1 cellular context compared by ENCODE assay signal in genomic region chr1:159712080-159712479, GRCh38.
A peak's percentile ranks its signal among the peaks of the same experiment; 100 is the strongest.
TF ChIP-seq lines count a peak whose summit lies in the region.

No MANE protein-coding gene starts in this region.

TF ChIP-seq in HepG2, 621 proteins besides CTCF, POLR2A, EP300 and RAD21:
- peak; percentile 45; the same call in 1 of the 2 replicates for TF ChIP-seq HNF4A (CRISPR knock-in tag; IDR thresholded peaks at IDR 0.05)
- TF ChIP-seq ZMAT5 (CRISPR knock-in tag; IDR thresholded peaks at IDR 0.05; ENCODE audit: borderline replicate concordance, low read depth) = no peak
- no peak for TF ChIP-seq KLF15 (CRISPR knock-in tag; IDR thresholded peaks at IDR 0.05; ENCODE audit: borderline replicate concordance)
- TF ChIP-seq HNF4G (IDR thresholded peaks at IDR 0.05; ENCODE audit: borderline replicate concordance, low read depth, low read length) = peak; percentile 40
- no peak for TF ChIP-seq HNF4G (CRISPR knock-in tag; IDR thresholded peaks at IDR 0.05; ENCODE audit: borderline replicate concordance, low read depth)
